17 cellular contexts compared by ENCODE assay signal in the genomic region with DNA sequence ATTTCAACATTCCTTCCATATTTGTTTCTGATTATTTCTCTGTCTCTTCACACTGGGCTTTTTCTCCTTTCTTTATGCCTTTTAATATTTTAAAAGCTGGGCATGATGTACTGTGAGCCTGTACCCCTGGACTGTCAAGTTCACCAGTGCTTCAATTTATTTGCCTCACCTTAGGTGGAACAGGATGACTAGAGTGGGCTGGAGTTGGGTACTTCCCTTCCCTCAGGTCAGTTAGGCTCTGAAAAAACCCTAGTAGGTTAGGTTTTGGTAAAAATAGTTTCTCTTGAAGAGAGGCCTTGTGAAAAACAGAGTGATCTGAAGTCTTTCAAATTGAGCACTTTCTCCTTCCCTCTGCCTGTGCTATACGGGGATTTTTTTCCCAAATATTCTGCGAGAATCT.
A peak's percentile ranks its signal among the peaks of the same experiment; 100 is the strongest.
DNase-seq lines count a peak whose midpoint lies in the region; ATAC-seq lines count a peak whose summit lies in the region.
"Had no signal": no experiment of that assay in that cellular context is flagged by ENCODE, and none has a peak within 500 bp of the region (broad histone marks: within the 10 kb centered on the region; RNA-seq: fewer than 3 reads in every experiment).

No MANE protein-coding gene starts in this region.

- no peaks in the 10 kb centered on the region for H3K4me1 ChIP-seq in neuronal stem cell (ENCODE audit: control insufficient read depth in 2 of 2, insufficient read depth in 1 of 2, low read depth in 1 of 2, low read length in 2 of 2)
- H3K4me1 ChIP-seq: A549, Caco-2 had no signal

- ATAC-seq in GM18907 (IDR thresholded peaks at IDR 0.05; ENCODE audit: unreplicated experiment), result peak; percentile 50
- peak; percentile 36 for ATAC-seq in GM21576 (IDR thresholded peaks at IDR 0.05; ENCODE audit: unreplicated experiment)
- ATAC-seq in HG02678 (IDR thresholded peaks at IDR 0.05; ENCODE audit: unreplicated experiment), result peak; percentile 69
- ATAC-seq: A549, HepG2 had no signal

- H4K91ac ChIP-seq in neuronal stem cell (ENCODE audit: low read depth, low read length, poor library complexity), result no peak overlapping the region

- H3K4me3 ChIP-seq in neuronal stem cell (ENCODE audit: low read length in 2 of 2), result no peak overlapping the region
- H3K4me3 ChIP-seq: A549 had no signal

- H3K18ac ChIP-seq in neuronal stem cell (ENCODE audit: low read length), result no peak overlapping the region

- H2AK5ac ChIP-seq in neuronal stem cell (ENCODE audit: low read depth, low read length), result no peak overlapping the region

- H3K27ac ChIP-seq in neuronal stem cell (replicated peaks; ENCODE audit: low read length), result no peak overlapping the region
- H3K27ac ChIP-seq: 22Rv1, A549, C4-2B had no signal

- no peak overlapping the region for H2BK15ac ChIP-seq in neuronal stem cell (ENCODE audit: low read length)

- H2BK5ac ChIP-seq in neuronal stem cell (ENCODE audit: low read length), result no peak overlapping the region

- H3K9ac ChIP-seq in neuronal stem cell (ENCODE audit: low read depth, low read length, poor library complexity), result no peak overlapping the region

- H3K9me3 ChIP-seq in neuronal stem cell (replicated peaks in 1 of 2; ENCODE audit: control insufficient read depth in 2 of 2, insufficient read depth in 1 of 2, low read depth in 1 of 2, low read length in 2 of 2), result no peaks in the 10 kb centered on the region

- H4K8ac ChIP-seq in neuronal stem cell (ENCODE audit: low read depth, low read length), result no peak overlapping the region

- no peaks in the 10 kb centered on the region for H3K27me3 ChIP-seq in neuronal stem cell (ENCODE audit: control insufficient read depth in 3 of 3, insufficient read depth in 3 of 3, low read depth in 1 of 3, low read length in 3 of 3)

- no peak overlapping the region for H3K14ac ChIP-seq in neuronal stem cell (ENCODE audit: low read length)

- no peak overlapping the region for H2BK12ac ChIP-seq in neuronal stem cell (ENCODE audit: low read length)

- H2BK120ac ChIP-seq in neuronal stem cell (ENCODE audit: low read depth, low read length), result no peak overlapping the region

- H3K23ac ChIP-seq in neuronal stem cell (ENCODE audit: low read depth, low read length, poor library complexity), result no peak overlapping the region

- no peaks in the 10 kb centered on the region for H3K79me1 ChIP-seq in neuronal stem cell (ENCODE audit: low read depth, low read length)

- H3K4ac ChIP-seq in neuronal stem cell (ENCODE audit: low read length), result no peak overlapping the region

- peak overlapping the region; percentile 29 for H2AFZ ChIP-seq in neuronal stem cell (ENCODE audit: low read length)

- H3K4me2 ChIP-seq in neuronal stem cell (ENCODE audit: insufficient read depth, low read length, poor library complexity, severe bottlenecking), result no peak overlapping the region
- H3K4me2 ChIP-seq: A549 had no signal

- DNase-seq in neuronal stem cell (ENCODE audit: low spot score) (no peak), NCI-H1417 (lab: John Stamatoyannopoulos, UW) (no peak), SIG-M5 treated with dmso at 0.1 percent for 504 hours (lab: John Stamatoyannopoulos, UW; ENCODE audit: unreplicated experiment) (no peak), medulla oblongata (ENCODE audit: extremely low spot score) (no peak)
- DNase-seq: AML-193; Caco-2; CD4-positive, alpha-beta T cell; H9; Karpas-422; KBM-7 had no signal

- H3K36me3 ChIP-seq in neuronal stem cell (replicated peaks in 1 of 2; ENCODE audit: control insufficient read depth in 2 of 2, insufficient read depth in 2 of 2, low read length in 2 of 2), result no peaks in the 10 kb centered on the region

- WGBS in neuronal stem cell (ENCODE audit: extremely low coverage in 2 of 2, insufficient read length in 2 of 2, insufficient replicate concordance in 1 of 2), 2 donors, result no CpG with 5 or more reads among the region's 2 CpGs
